In the genomic region with DNA sequence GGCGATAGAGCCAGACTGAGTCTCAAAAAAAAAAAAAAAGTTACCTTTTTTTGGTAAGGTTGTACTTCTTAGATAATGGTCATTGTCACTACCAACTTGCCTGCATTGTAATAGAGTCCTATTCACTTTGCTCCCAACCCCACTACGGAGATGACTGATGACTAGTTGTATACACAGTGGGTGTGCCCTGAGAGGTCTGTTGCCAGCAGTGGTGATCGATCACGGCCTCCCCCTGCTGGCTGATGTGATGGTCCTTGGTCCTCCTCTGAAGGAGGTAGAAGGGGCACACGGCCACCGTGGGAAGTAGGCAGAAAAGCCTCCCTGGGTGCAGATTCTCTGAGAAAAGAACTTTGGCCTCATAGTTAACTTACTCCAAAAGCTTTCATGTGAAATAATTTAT, we compare ENCODE assay signal across 9 cellular contexts. TPM values are rescaled to one million over a fixed set of nuclear protein-coding genes. Genes with fewer than 3 reads are reported as not detected.
A peak's percentile ranks its signal among the peaks of the same experiment; 100 is the strongest.
DNase-seq lines count a peak whose midpoint lies in the region; ATAC-seq and TF ChIP-seq lines count a peak whose summit lies in the region.
"Had no signal": no experiment of that assay in that cellular context is flagged by ENCODE, and none has a peak within 500 bp of the region (broad histone marks: within the 10 kb centered on the region; RNA-seq: fewer than 3 reads in every experiment).

No MANE protein-coding gene starts in this region.

- no peak for TF ChIP-seq CTCF in testis (IDR thresholded peaks at IDR 0.05)

- no peaks in the 10 kb centered on the region for H3K36me3 Mint-ChIP-seq in activated T-cell treated with anti-CD3 and anti-CD28 coated beads, Interleukin-2, amount 50 U/mL, for 72 hours (ENCODE audit: insufficient read depth in 2 of 2)
- H3K36me3 Mint-ChIP-seq: T-cell had no signal

- 33 to 36% methylated on average over 6 of the region's 6 CpGs for WGBS in GM23248 (ENCODE audit: low coverage in 1 of 2, low lambda C conversion rate in 2 of 2, missing lambda C conversion rate in 2 of 2), 2 experiments
- WGBS in testis, 2 donors, result 60 to 62% methylated on average over 6 of the region's 6 CpGs

- intact Hi-C loops in testis (cut with DNase I; ENCODE audit: low total_unique reads), result no loop called here

- no peaks in the 10 kb centered on the region for H3K79me2 ChIP-seq in GM23248 (ENCODE audit: insufficient read depth)

- TF ChIP-seq POLR2A in testis (IDR thresholded peaks at IDR 0.05), result no peak

- no peaks in the 10 kb centered on the region for H3K36me3 ChIP-seq in GM23248 (ENCODE audit: low read depth)
- H3K36me3 ChIP-seq in testis (ENCODE audit: low read depth, missing control alignments), result no peaks in the 10 kb centered on the region

- no peak overlapping the region for H3K9ac ChIP-seq in GM23248

- H2AFZ ChIP-seq in GM23248, result no peak overlapping the region

- no peaks in the 10 kb centered on the region for H3K9me2 ChIP-seq in GM23248 (ENCODE audit: insufficient read depth)

- ATAC-seq in activated T-cell treated with anti-CD3 and anti-CD28 coated beads, Interleukin-2, amount 50 U/mL, for 72 hours (replicated peaks in 1 of 2), result peak; percentile 98 to 100

- no peak overlapping the region for H3K27ac Mint-ChIP-seq in activated T-cell treated with anti-CD3 and anti-CD28 coated beads, Interleukin-2, amount 50 U/mL, for 72 hours
- H3K27ac Mint-ChIP-seq: T-cell had no signal

- H3K4me1 Mint-ChIP-seq in activated T-cell treated with anti-CD3 and anti-CD28 coated beads, Interleukin-2, amount 50 U/mL, for 72 hours (ENCODE audit: low read depth), result no peaks in the 10 kb centered on the region
- H3K4me1 Mint-ChIP-seq: T-cell had no signal

- no peaks in the 10 kb centered on the region for H3K9me3 ChIP-seq in GM23248 (ENCODE audit: low read depth)
- no peaks in the 10 kb centered on the region for H3K9me3 ChIP-seq in testis

- H3K9me3 Mint-ChIP-seq in activated T-cell treated with anti-CD3 and anti-CD28 coated beads, Interleukin-2, amount 50 U/mL, for 72 hours, result no peaks in the 10 kb centered on the region
- H3K9me3 Mint-ChIP-seq: T-cell had no signal

- H3K4me3 ChIP-seq in GM23248 (no peak overlapping the region), testis (no peak overlapping the region)

- DNase-seq in Daoy (ENCODE audit: low read depth) (peak; percentile 77), GM23248 (peak; percentile 67), NCI-H748 treated with DMSO at 0.1 percent for 48 hours (lab: John Stamatoyannopoulos, UW) (peak; percentile 24), iPS-NIHi7 (ENCODE audit: extremely low spot score) (peak; percentile 87), testis (peak; percentile 58), kidney glomerular epithelial cell (lab: John Stamatoyannopoulos, UW) (no peak), NCI-H2171 treated with DMSO at 0.1 percent for 48 hours (lab: John Stamatoyannopoulos, UW) (no peak)
- DNase-seq in activated T-cell treated with anti-CD3 and anti-CD28 coated beads, Interleukin-2, amount 50 U/mL, for 72 hours, result peak; percentile 70 to 72

- H3K4me1 ChIP-seq in GM23248 (ENCODE audit: insufficient read depth) (no peaks in the 10 kb centered on the region), testis (no peaks in the 10 kb centered on the region)

- H3K27me3 Mint-ChIP-seq in activated T-cell treated with anti-CD3 and anti-CD28 coated beads, Interleukin-2, amount 50 U/mL, for 72 hours (ENCODE audit: low read depth), result peaks cover 19% of the 10 kb centered on the region

- no peak overlapping the region for H3K27ac ChIP-seq in GM23248
- no peak overlapping the region for H3K27ac ChIP-seq in testis

- H4K20me1 ChIP-seq in GM23248 (ENCODE audit: insufficient read depth), result no peaks in the 10 kb centered on the region

- H3K27me3 ChIP-seq in GM23248 (replicated peaks; ENCODE audit: insufficient read depth) (peaks cover 33% of the 10 kb centered on the region), testis (no peaks in the 10 kb centered on the region)

- H3K4me3 Mint-ChIP-seq in activated T-cell treated with anti-CD3 and anti-CD28 coated beads, Interleukin-2, amount 50 U/mL, for 72 hours, result no peak overlapping the region
- H3K4me3 Mint-ChIP-seq: T-cell had no signal

- no peaks in the 10 kb centered on the region for H3F3A ChIP-seq in GM23248 (ENCODE audit: insufficient read depth)

- H3K4me2 ChIP-seq in GM23248 (ENCODE audit: unreplicated experiment), result no peak overlapping the region

- in situ Hi-C loops in GM23248 (cut with MboI), result no loop called here

RNA-seq across cellular contexts. Expression of gene GCNT3, which starts 10.7 kb away (rescaled TPM):
- total RNA-seq in Daoy (2014; rRNA removed; shearing (Covaris generic)), result not detected in 2 replicates
- total RNA-seq in GM23248 (2014; rRNA removed; shearing (Covaris generic)), result not detected in 2 replicates
- polyA plus RNA-seq in GM23248 (2016; fragmentation: Nextera tagmentation; extraction: Ambion mirVana), result not detected in 2 replicates
- not detected for total RNA-seq in activated T-cell treated with anti-CD3 and anti-CD28 coated beads, Interleukin-2, amount 50 U/mL, for 72 hours
- total RNA-seq in testis, result 1 to 10 TPM; 2.5 to 3.0 TPM
- polyA plus RNA-seq in testis (ENCODE audit: insufficient read depth, low read depth, low replicate concordance), result 15.4 TPM

RNA-seq across cellular contexts. Expression of gene GTF2A2, which starts 35.0 kb away (rescaled TPM):
- total RNA-seq in Daoy (2014; rRNA removed; shearing (Covaris generic)), result 76.7 and 132 TPM in 2 replicates
- 30.8 and 66.3 TPM in 2 replicates for total RNA-seq in GM23248 (2014; rRNA removed; shearing (Covaris generic))
- polyA plus RNA-seq in GM23248 (2016; fragmentation: Nextera tagmentation; extraction: Ambion mirVana), result 244 and 247 TPM in 2 replicates
- 100 to 1,000 TPM; 118 to 132 TPM for total RNA-seq in activated T-cell treated with anti-CD3 and anti-CD28 coated beads, Interleukin-2, amount 50 U/mL, for 72 hours
- 100 to 1,000 TPM in 1 of 2 donors, 10 to 100 TPM in 1; 82.9 to 120 TPM for total RNA-seq in testis
- polyA plus RNA-seq in testis (ENCODE audit: insufficient read depth, low read depth, low replicate concordance), result 579 TPM

Comparison
In these comparisons a context has a peak if more than half of its experiments do, and no peak if none do; other contexts are left out.
1. DNase-seq: peak in Daoy (single experiment), GM23248 (single experiment), NCI-H748 treated with DMSO at 0.1 percent for 48 hours (single experiment), activated T-cell treated with anti-CD3 and anti-CD28 coated beads, Interleukin-2, amount 50 U/mL, for 72 hours (2 of 2), iPS-NIHi7 (single experiment) and testis (single experiment); none in kidney glomerular epithelial cell (single experiment) and NCI-H2171 treated with DMSO at 0.1 percent for 48 hours (single experiment).